ENCODE assay signal across 20 cellular contexts in genomic region chr2:226130192-226130591, GRCh38.
A peak's percentile ranks its signal among the peaks of the same experiment; 100 is the strongest.
DNase-seq lines count a peak whose midpoint lies in the region; ATAC-seq and TF ChIP-seq lines count a peak whose summit lies in the region.
"Had no signal": no experiment of that assay in that cellular context is flagged by ENCODE, and none has a peak within 500 bp of the region (broad histone marks: within the 10 kb centered on the region; RNA-seq: fewer than 3 reads in every experiment).

No MANE protein-coding gene starts in this region.

- peak; percentile 31 for DNase-seq in OCI-M1 (lab: John Stamatoyannopoulos, UW)
- DNase-seq in fibroblast of lung (ENCODE audit: low read depth in 2 of 2), result peak; percentile 32 to 35
- peak; percentile 49 for DNase-seq in osteoblast (ENCODE audit: insufficient read length, low spot score, missing footprints)
- DNase-seq in HFFc6, result no peak
- DNase-seq in COLO668 (lab: John Stamatoyannopoulos, UW; ENCODE audit: unreplicated experiment), result no peak
- DNase-seq: activated CD8-positive, alpha-beta T cell treated with anti-CD3 and anti-CD28 coated beads for 36 hours; activated T-cell treated with anti-CD3 and anti-CD28 coated beads, Interleukin-2, amount 50 U/mL, for 48 hours; dermis blood vessel endothelial cell; immature natural killer cell; natural killer cell; NCI-H226; NK-92 treated with Interleukin-12 subunit alpha and Interleukin-12 subunit beta, amount 100 ng/mL, for 24 hours had no signal

- H3K4me3 Mint-ChIP-seq in HFFc6, result no peak overlapping the region
- H3K4me3 Mint-ChIP-seq: activated CD8-positive, alpha-beta T cell treated with anti-CD3 and anti-CD28 coated beads for 36 hours; brain; immature natural killer cell; natural killer cell; T-helper 1 cell treated with Interleukin-12 subunit alpha and Interleukin-12 subunit beta and Interleukin-4 antibody, amounts not matched to agents 30 μg/mL and 1 μg/mL, for 36 hours had no signal

- H3K36me3 ChIP-seq in HEK293 (ENCODE audit: control insufficient read depth in 2 of 2, insufficient read depth in 1 of 2, low read length in 2 of 2) (no peaks in the 10 kb centered on the region), fibroblast of lung (ENCODE audit: control insufficient read depth, insufficient read depth, low read length) (no peaks in the 10 kb centered on the region), osteoblast (ENCODE audit: insufficient read depth, low read length) (no peaks in the 10 kb centered on the region)
- H3K36me3 ChIP-seq: BLaER1, thoracic aorta had no signal

- H3K36me3 Mint-ChIP-seq in HFFc6 (ENCODE audit: low read depth), result no peaks in the 10 kb centered on the region
- H3K36me3 Mint-ChIP-seq: activated naive CD4-positive, alpha-beta T cell treated with anti-CD3 and anti-CD28 coated beads, Interleukin-2, amount 50 U/mL, for 72 hours; brain; immature natural killer cell; natural killer cell had no signal

- H3K4me2 ChIP-seq in fibroblast of lung (ENCODE audit: extremely low read depth, insufficient read depth, low read length) (no peak overlapping the region), osteoblast (ENCODE audit: insufficient read depth, low read length) (no peak overlapping the region)
- H3K4me2 ChIP-seq: BLaER1 had no signal

- no peak for ATAC-seq in HG03039 (IDR thresholded peaks at IDR 0.05; ENCODE audit: unreplicated experiment)
- ATAC-seq: activated CD8-positive, alpha-beta T cell treated with anti-CD3 and anti-CD28 coated beads for 36 hours; activated naive CD4-positive, alpha-beta T cell treated with anti-CD3 and anti-CD28 coated beads, Interleukin-2, amount 50 U/mL, for 72 hours; natural killer cell had no signal

- H2AFZ ChIP-seq in fibroblast of lung (ENCODE audit: low read length) (no peak overlapping the region), osteoblast (ENCODE audit: low read length) (no peak overlapping the region)

- no peak overlapping the region for H3K9ac ChIP-seq in fibroblast of lung (ENCODE audit: insufficient read depth, low read length)
- H3K9ac ChIP-seq: BLaER1 had no signal

- H3K27me3 ChIP-seq in fibroblast of lung (ENCODE audit: control insufficient read depth, insufficient read depth, low read length) (no peaks in the 10 kb centered on the region), osteoblast (ENCODE audit: insufficient read depth, low read length) (no peaks in the 10 kb centered on the region)
- H3K27me3 ChIP-seq: BLaER1 had no signal

- no peak overlapping the region for H3K27ac Mint-ChIP-seq in HFFc6
- H3K27ac Mint-ChIP-seq: activated CD8-positive, alpha-beta T cell treated with anti-CD3 and anti-CD28 coated beads for 36 hours; activated naive CD4-positive, alpha-beta T cell treated with anti-CD3 and anti-CD28 coated beads, Interleukin-2, amount 50 U/mL, for 72 hours; brain; immature natural killer cell; natural killer cell; T-helper 1 cell treated with Interleukin-12 subunit alpha and Interleukin-12 subunit beta and Interleukin-4 antibody, amounts not matched to agents 30 μg/mL and 1 μg/mL, for 36 hours had no signal

- POLR2A ChIA-PET in HEK293 (lab: Yijun Ruan, JAX), result no interaction called here

- H3K9me3 ChIP-seq in HEK293 (ENCODE audit: control insufficient read depth, insufficient read depth, low read depth, low read length) (no peaks in the 10 kb centered on the region), fibroblast of lung (ENCODE audit: control insufficient read depth, insufficient read depth, low read depth, low read length) (no peaks in the 10 kb centered on the region), osteoblast (ENCODE audit: low read depth, low read length) (no peaks in the 10 kb centered on the region)
- H3K9me3 ChIP-seq: BLaER1, thoracic aorta had no signal

- H3K4me1 ChIP-seq in HEK293 (ENCODE audit: control insufficient read depth, insufficient read depth, low read length), result no peaks in the 10 kb centered on the region
- peaks cover 4% of the 10 kb centered on the region for H3K4me1 ChIP-seq in fibroblast of lung (ENCODE audit: control insufficient read depth, extremely low read depth, insufficient read depth, low read length)
- H3K4me1 ChIP-seq in osteoblast (ENCODE audit: insufficient read depth, low read length), result peaks cover under 1% of the 10 kb centered on the region
- H3K4me1 ChIP-seq: BLaER1 had no signal

- peaks cover 7% of the 10 kb centered on the region for H3K4me1 Mint-ChIP-seq in HFFc6 (ENCODE audit: low read depth)
- H3K4me1 Mint-ChIP-seq: brain, immature natural killer cell, natural killer cell had no signal

- H3K27me3 Mint-ChIP-seq in HFFc6 (ENCODE audit: insufficient read depth), result no peaks in the 10 kb centered on the region

- no peak overlapping the region for H3K4me3 ChIP-seq in HEK293 (ENCODE audit: low read depth, low read length)
- no peak overlapping the region for H3K4me3 ChIP-seq in fibroblast of lung (replicated peaks in 1 of 4; ENCODE audit: control extremely low read depth in 1 of 4, insufficient read depth in 1 of 4, low read depth in 3 of 4, low read length in 4 of 4)
- H3K4me3 ChIP-seq in osteoblast (ENCODE audit: insufficient read depth, low read length), result no peak overlapping the region
- H3K4me3 ChIP-seq: BLaER1, thoracic aorta had no signal

- CTCF ChIA-PET in HEK293 (lab: Yijun Ruan, JAX), result interaction anchor here (0.6 kb wide), 1 partner anchor 358 kb away, joined by 4 read pairs; no protein-coding TSS in a partner anchor

- no peaks in the 10 kb centered on the region for H3K9me3 Mint-ChIP-seq in HFFc6
- H3K9me3 Mint-ChIP-seq: activated CD8-positive, alpha-beta T cell treated with anti-CD3 and anti-CD28 coated beads for 36 hours; activated naive CD4-positive, alpha-beta T cell treated with anti-CD3 and anti-CD28 coated beads, Interleukin-2, amount 50 U/mL, for 72 hours; brain; T-helper 1 cell treated with Interleukin-12 subunit alpha and Interleukin-12 subunit beta and Interleukin-4 antibody, amounts not matched to agents 30 μg/mL and 1 μg/mL, for 36 hours had no signal

- H3K27ac ChIP-seq in HEK293 (ENCODE audit: extremely low read depth, low read depth, low read length), result no peak overlapping the region
- H3K27ac ChIP-seq in fibroblast of lung (ENCODE audit: insufficient read depth, low read length), result no peak overlapping the region
- no peak overlapping the region for H3K27ac ChIP-seq in osteoblast (ENCODE audit: low read depth, low read length)
- H3K27ac ChIP-seq: BLaER1, epithelial cell of prostate, thoracic aorta had no signal

- H4K20me1 ChIP-seq in fibroblast of lung (ENCODE audit: control insufficient read depth, extremely low read depth, insufficient read depth, low read length) (no peaks in the 10 kb centered on the region), osteoblast (ENCODE audit: insufficient read depth, low read length) (no peaks in the 10 kb centered on the region)
- H4K20me1 ChIP-seq: BLaER1 had no signal

- H3K79me2 ChIP-seq in fibroblast of lung (ENCODE audit: control insufficient read depth, insufficient read depth, low read length) (no peaks in the 10 kb centered on the region), osteoblast (ENCODE audit: insufficient read depth, low read length) (no peaks in the 10 kb centered on the region)

- TF ChIP-seq CTCF in HEK293 (tag by site-specific recombination; IDR thresholded peaks at IDR 0.05) (no peak), fibroblast of lung (conservative IDR thresholded peaks at IDR 0.05 in 1 of 2, IDR thresholded peaks at IDR 0.05 in 1 of 2; ENCODE audit: low read depth in 1 of 2, low read length in 2 of 2) (no peak), osteoblast (IDR thresholded peaks at IDR 0.05; ENCODE audit: extremely low read depth, low read depth, low read length) (no peak), HFFc6 (IDR thresholded peaks at IDR 0.05) (no peak)

TF ChIP-seq in HEK293, 187 proteins besides CTCF, POLR2A, EP300 and RAD21:
- TF ChIP-seq SP2 (tag by site-specific recombination; IDR thresholded peaks at IDR 0.05), result no peak
- TF ChIP-seq, protein P1, sequence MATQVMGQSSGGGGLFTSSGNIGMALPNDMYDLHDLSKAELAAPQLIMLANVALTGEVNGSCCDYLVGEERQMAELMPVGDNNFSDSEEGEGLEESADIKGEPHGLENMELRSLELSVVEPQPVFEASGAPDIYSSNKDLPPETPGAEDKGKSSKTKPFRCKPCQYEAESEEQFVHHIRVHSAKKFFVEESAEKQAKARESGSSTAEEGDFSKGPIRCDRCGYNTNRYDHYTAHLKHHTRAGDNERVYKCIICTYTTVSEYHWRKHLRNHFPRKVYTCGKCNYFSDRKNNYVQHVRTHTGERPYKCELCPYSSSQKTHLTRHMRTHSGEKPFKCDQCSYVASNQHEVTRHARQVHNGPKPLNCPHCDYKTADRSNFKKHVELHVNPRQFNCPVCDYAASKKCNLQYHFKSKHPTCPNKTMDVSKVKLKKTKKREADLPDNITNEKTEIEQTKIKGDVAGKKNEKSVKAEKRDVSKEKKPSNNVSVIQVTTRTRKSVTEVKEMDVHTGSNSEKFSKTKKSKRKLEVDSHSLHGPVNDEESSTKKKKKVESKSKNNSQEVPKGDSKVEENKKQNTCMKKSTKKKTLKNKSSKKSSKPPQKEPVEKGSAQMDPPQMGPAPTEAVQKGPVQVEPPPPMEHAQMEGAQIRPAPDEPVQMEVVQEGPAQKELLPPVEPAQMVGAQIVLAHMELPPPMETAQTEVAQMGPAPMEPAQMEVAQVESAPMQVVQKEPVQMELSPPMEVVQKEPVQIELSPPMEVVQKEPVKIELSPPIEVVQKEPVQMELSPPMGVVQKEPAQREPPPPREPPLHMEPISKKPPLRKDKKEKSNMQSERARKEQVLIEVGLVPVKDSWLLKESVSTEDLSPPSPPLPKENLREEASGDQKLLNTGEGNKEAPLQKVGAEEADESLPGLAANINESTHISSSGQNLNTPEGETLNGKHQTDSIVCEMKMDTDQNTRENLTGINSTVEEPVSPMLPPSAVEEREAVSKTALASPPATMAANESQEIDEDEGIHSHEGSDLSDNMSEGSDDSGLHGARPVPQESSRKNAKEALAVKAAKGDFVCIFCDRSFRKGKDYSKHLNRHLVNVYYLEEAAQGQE (tag by site-specific recombination; IDR thresholded peaks at IDR 0.05), result peak; percentile 86

Comparison
In these comparisons a context has a peak if more than half of its experiments do, and no peak if none do; other contexts are left out.
1. DNase-seq: peak in OCI-M1 (single experiment), fibroblast of lung (2 of 2) and osteoblast (single experiment); none in HFFc6 (single experiment) and COLO668 (single experiment).